Comparison of ENCODE assay signal across 12 cellular contexts in genomic region chr1:201905234-201905890, GRCh38. TPM values are rescaled to one million over a fixed set of nuclear protein-coding genes. Genes with fewer than 3 reads are reported as not detected.
DNase-seq lines count a peak whose midpoint lies in the region; ATAC-seq and TF ChIP-seq lines count a peak whose summit lies in the region.
"Had no signal": no experiment of that assay in that cellular context is flagged by ENCODE, and none has a peak within 500 bp of the region (broad histone marks: within the 10 kb centered on the region; RNA-seq: fewer than 3 reads in every experiment).

No MANE protein-coding gene starts in this region.

- H3K27ac Mint-ChIP-seq in activated naive CD4-positive, alpha-beta T cell treated with anti-CD3 and anti-CD28 coated beads for 36 hours, result no peak overlapping the region

- H3K27me3 ChIP-seq in esophagus squamous epithelium, result no peaks in the 10 kb centered on the region
- no peaks in the 10 kb centered on the region for H3K27me3 ChIP-seq in ovary
- no peaks in the 10 kb centered on the region for H3K27me3 ChIP-seq in vagina

- CTCF ChIA-PET in RWPE1 (lab: Yijun Ruan, JAX), result interaction anchor here (0.7 to 2.8 kb wide), 2 partner anchors 9 to 185 kb away, joined by 3 to 14 read pairs; no protein-coding TSS in a partner anchor
- CTCF ChIA-PET in activated naive CD4-positive, alpha-beta T cell treated with anti-CD3 and anti-CD28 coated beads for 36 hours (lab: Charles Lee), result interaction anchor here (1.6 to 3.2 kb wide), 2 partner anchors 9 to 25 kb away, joined by 4 to 13 read pairs; no protein-coding TSS in a partner anchor

- H3K9me3 ChIP-seq in esophagus squamous epithelium (no peaks in the 10 kb centered on the region), ovary (no peaks in the 10 kb centered on the region), vagina (no peaks in the 10 kb centered on the region)

- POLR2A ChIA-PET in RWPE1 (lab: Yijun Ruan, JAX; ENCODE audit: low non-redundant PET), result no interaction called here

- no peaks in the 10 kb centered on the region for H3K4me1 Mint-ChIP-seq in activated naive CD4-positive, alpha-beta T cell treated with anti-CD3 and anti-CD28 coated beads for 36 hours (ENCODE audit: low read depth)

- intact Hi-C loops in Right ventricle myocardium superior (cut with DNase I) (no loop called here), cardiac septum (cut with DNase I) (loop anchor here (5.0 kb wide), 1 partner anchor 37 kb away; no protein-coding TSS in a partner anchor), esophagus squamous epithelium (cut with DNase I) (no loop called here), ovary (cut with DNase I) (loop anchor here in 1 of 4 donors (5.0 kb wide), 1 partner anchor 37 kb away; no protein-coding TSS in a partner anchor), vagina (cut with DNase I) (no loop called here)
- intact Hi-C loops in activated naive CD4-positive, alpha-beta T cell treated with anti-CD3 and anti-CD28 coated beads for 36 hours (cut with micrococcal nuclease), result no loop called here

- WGBS in esophagus squamous epithelium, 2 donors, result 32 to 44% methylated on average over 6 of the region's 6 CpGs
- 36 to 60% (median 49%) methylated on average over 6 of the region's 6 CpGs for WGBS in ovary, 3 donors

- no peak for DNase-seq in Right ventricle myocardium superior
- DNase-seq in cardiac septum (ENCODE audit: low spot score), result no peak
- no peak for DNase-seq in esophagus squamous epithelium (lab: John Stamatoyannopoulos, UW)
- peak in 1 of 5 donors; percentile 15 for DNase-seq in ovary
- DNase-seq in vagina (ENCODE audit: extremely low spot score in 2 of 2), result no peak
- no peak for DNase-seq in activated CD4-positive, CD25-positive, alpha-beta regulatory T cell treated with anti-CD3 and anti-CD28 coated beads, Interleukin-2, amount 50 U/mL, for 72 hours
- DNase-seq in RWPE1 (ENCODE audit: low spot score), result no peak
- no peak for DNase-seq in activated naive CD4-positive, alpha-beta T cell treated with anti-CD3 and anti-CD28 coated beads for 36 hours
- DNase-seq: DMS79 treated with DMSO at 0.1 percent for 48 hours; NCI-H2227 treated with DMSO at 0.1 percent for 48 hours; stimulated activated CD4-positive, alpha-beta T cell treated with anti-CD3 and anti-CD28 coated beads, Interleukin-4, amount 100 ng/mL, for 4 hours had no signal

- H3K27me3 Mint-ChIP-seq in activated naive CD4-positive, alpha-beta T cell treated with anti-CD3 and anti-CD28 coated beads for 36 hours (ENCODE audit: low read depth), result no peaks in the 10 kb centered on the region

- no peak overlapping the region for H3K4me3 Mint-ChIP-seq in activated naive CD4-positive, alpha-beta T cell treated with anti-CD3 and anti-CD28 coated beads for 36 hours

- no peaks in the 10 kb centered on the region for H3K36me3 Mint-ChIP-seq in activated naive CD4-positive, alpha-beta T cell treated with anti-CD3 and anti-CD28 coated beads for 36 hours (ENCODE audit: low read depth)

- ATAC-seq in Right ventricle myocardium superior (ENCODE audit: poor library complexity), result peak; percentile 5

- H3K27ac ChIP-seq in esophagus squamous epithelium, result peak overlapping the region; percentile 67 to 91 (median 88)
- peak overlapping the region; percentile 47 to 94 for H3K27ac ChIP-seq in ovary
- H3K27ac ChIP-seq in vagina, result peak overlapping the region; percentile 93
- no peak overlapping the region for H3K27ac ChIP-seq in RWPE1
- H3K27ac ChIP-seq: WERI-Rb-1 had no signal

- H3K36me3 ChIP-seq in esophagus squamous epithelium (no peaks in the 10 kb centered on the region), ovary (no peaks in the 10 kb centered on the region), vagina (no peaks in the 10 kb centered on the region)
- H3K36me3 ChIP-seq: WERI-Rb-1 had no signal

- H3K4me3 ChIP-seq in esophagus squamous epithelium (no peak overlapping the region), ovary (no peak overlapping the region), vagina (peak overlapping the region in 1 of 2 donors; percentile 16)

- TF ChIP-seq CTCF in esophagus squamous epithelium (IDR thresholded peaks at IDR 0.05) (no peak), ovary (IDR thresholded peaks at IDR 0.05) (no peak), vagina (IDR thresholded peaks at IDR 0.05) (no peak), RWPE1 (conservative IDR thresholded peaks at IDR 0.05; ENCODE audit: low read depth) (no peak)

- TF ChIP-seq POLR2A in esophagus squamous epithelium (IDR thresholded peaks at IDR 0.05), result no peak
- no peak for TF ChIP-seq POLR2A in ovary (IDR thresholded peaks at IDR 0.05)
- no peak for TF ChIP-seq POLR2A in vagina (IDR thresholded peaks at IDR 0.05)

- TF ChIP-seq EP300 in ovary (IDR thresholded peaks at IDR 0.05), result no peak

- H3K4me1 ChIP-seq in esophagus squamous epithelium (peaks cover 5 to 84% (median 45%) of the 10 kb centered on the region in 3 donors), ovary (ENCODE audit: insufficient read depth) (peaks cover 49% of the 10 kb centered on the region), vagina (peaks cover 86% of the 10 kb centered on the region)

- H3K9me3 Mint-ChIP-seq in activated naive CD4-positive, alpha-beta T cell treated with anti-CD3 and anti-CD28 coated beads for 36 hours, result no peaks in the 10 kb centered on the region

RNA-seq across cellular contexts. Expression of gene SHISA4, which starts 16.7 kb away (rescaled TPM):
- total RNA-seq in Right ventricle myocardium superior (162 TPM), cardiac septum (123 TPM), esophagus squamous epithelium (10 to 100 TPM in 1 of 4 donors, 1 to 10 TPM in 3; 3.3 to 12.3 (median 5.6) TPM), ovary (10 to 100 TPM; 16.8 to 37.9 (median 26.4) TPM), vagina (16.2 TPM)
- 10 to 100 TPM; 11.3 to 29.9 TPM for polyA plus RNA-seq in ovary
- under 1 TPM in 1 of 2 experiments, not detected in 1; 0.33 TPM for total RNA-seq in activated naive CD4-positive, alpha-beta T cell treated with anti-CD3 and anti-CD28 coated beads for 36 hours

RNA-seq across cellular contexts. Expression of gene LMOD1, which starts 41.0 kb away (rescaled TPM):
- total RNA-seq in Right ventricle myocardium superior, result 9.6 TPM
- total RNA-seq in cardiac septum, result 9.6 TPM
- total RNA-seq in esophagus squamous epithelium, result 100 to 1,000 TPM in 1 of 4 donors, 10 to 100 TPM in 2, 1 to 10 TPM in 1; 8.3 to 157 (median 38.6) TPM
- total RNA-seq in ovary, result 100 to 1,000 TPM in 2 of 7 donors, 10 to 100 TPM in 5; 25.6 to 155 (median 67.2) TPM
- polyA plus RNA-seq in ovary, result 100 to 1,000 TPM in 1 of 2 donors, 10 to 100 TPM in 1; 94.6 to 255 TPM
- 107 TPM for total RNA-seq in vagina
- total RNA-seq in activated naive CD4-positive, alpha-beta T cell treated with anti-CD3 and anti-CD28 coated beads for 36 hours, result not detected

RNA-seq across cellular contexts. Expression of gene TIMM17A, which starts 49.9 kb away (rescaled TPM):
- total RNA-seq in Right ventricle myocardium superior (76.5 TPM), cardiac septum (79.1 TPM), esophagus squamous epithelium (10 to 100 TPM; 18.7 to 44.6 (median 34.6) TPM), ovary (10 to 100 TPM; 19.9 to 38.1 (median 29.7) TPM), vagina (18.9 TPM)
- polyA plus RNA-seq in ovary, result 10 to 100 TPM; 23.2 to 31.5 TPM
- 10 to 100 TPM; 52.6 to 54.4 TPM for total RNA-seq in activated naive CD4-positive, alpha-beta T cell treated with anti-CD3 and anti-CD28 coated beads for 36 hours

Comparison
In these comparisons a context has a peak if more than half of its experiments do, and no peak if none do; other contexts are left out.
1. RNA of gene LMOD1, which starts 41.0 kb away (total RNA-seq): 107 TPM in vagina (single experiment), 25.6 to 155 TPM in ovary, 8.3 to 157 TPM in esophagus squamous epithelium, 9.6 TPM in Right ventricle myocardium superior (single experiment) and 9.6 TPM in cardiac septum (single experiment); not detected in activated naive CD4-positive, alpha-beta T cell treated with anti-CD3 and anti-CD28 coated beads for 36 hours; every median in the first group is over 4 times any median in the second.